15 cellular contexts compared by ENCODE assay signal in the genomic region with DNA sequence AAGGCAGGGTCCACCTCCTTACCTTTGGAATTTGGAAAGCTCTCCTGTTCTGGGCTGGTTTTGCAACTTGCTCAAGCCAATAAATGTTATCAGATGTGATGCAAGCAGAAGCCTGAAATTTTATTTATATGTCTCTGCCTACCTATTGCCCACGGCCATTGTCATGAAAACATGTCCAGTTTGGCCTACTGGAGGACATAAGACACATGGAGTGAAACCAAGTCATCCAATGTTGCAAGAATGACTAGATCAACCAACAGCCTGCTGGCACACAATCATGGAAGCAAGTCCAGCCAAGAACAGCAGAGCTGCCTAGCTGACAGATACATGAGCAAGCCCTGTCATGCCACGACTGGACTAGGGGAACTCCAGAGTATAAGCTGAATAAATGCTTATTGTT. TPM values are rescaled to one million over a fixed set of nuclear protein-coding genes. Genes with fewer than 3 reads are reported as not detected.
A peak's percentile ranks its signal among the peaks of the same experiment; 100 is the strongest.
DNase-seq lines count a peak whose midpoint lies in the region; FAIRE-seq and TF ChIP-seq lines count a peak whose summit lies in the region.
"Had no signal": no experiment of that assay in that cellular context is flagged by ENCODE, and none has a peak within 500 bp of the region (broad histone marks: within the 10 kb centered on the region; RNA-seq: fewer than 3 reads in every experiment).

No MANE protein-coding gene starts in this region.

- H3K9me3 ChIP-seq in keratinocyte (ENCODE audit: control insufficient read depth, low read depth, low read length) (no peaks in the 10 kb centered on the region), smooth muscle cell (replicated peaks; ENCODE audit: low read depth) (no peaks in the 10 kb centered on the region)
- H3K9me3 ChIP-seq: psoas muscle, SJCRH30 had no signal

- H3K36me3 ChIP-seq in keratinocyte (ENCODE audit: control insufficient read depth in 2 of 2, extremely low read depth in 1 of 2, insufficient read depth in 2 of 2, low read length in 2 of 2): no peaks in the 10 kb centered on the region
- no peaks in the 10 kb centered on the region for H3K36me3 ChIP-seq in smooth muscle cell (ENCODE audit: low read depth)
- H3K36me3 ChIP-seq: cardiac muscle cell, SJCRH30 had no signal

- no peaks in the 10 kb centered on the region for H3K9me1 ChIP-seq in keratinocyte (ENCODE audit: control insufficient read depth, extremely low read depth, insufficient read depth, low read length)

- H3K27me3 ChIP-seq in keratinocyte (ENCODE audit: control insufficient read depth, extremely low read depth, insufficient read depth, low read length) (no peaks in the 10 kb centered on the region), smooth muscle cell (ENCODE audit: low read depth) (no peaks in the 10 kb centered on the region)
- H3K27me3 ChIP-seq: cardiac muscle cell, SJCRH30 had no signal

- H3K79me2 ChIP-seq in keratinocyte (ENCODE audit: control insufficient read depth, insufficient read depth, low read length) (no peaks in the 10 kb centered on the region), smooth muscle cell (ENCODE audit: low read depth) (no peaks in the 10 kb centered on the region)

- DNase-seq in AG08396 (ENCODE audit: low spot score) (peak; percentile 25), M059J (ENCODE audit: low read depth) (peak; percentile 14), choroid plexus epithelial cell (ENCODE audit: low read depth) (peak; percentile 16), keratinocyte (ENCODE audit: low read depth, low spot score) (peak; percentile 98), dermis blood vessel endothelial cell (no peak), smooth muscle cell (lab: John Stamatoyannopoulos, UW; ENCODE audit: unreplicated experiment) (no peak), ACHN (no peak)
- DNase-seq in activated CD8-positive, alpha-beta memory T cell treated with anti-CD3 and anti-CD28 coated beads, Interleukin-2, amount 50 U/mL, for 48 hours: no peak
- DNase-seq: activated naive CD4-positive, alpha-beta T cell treated with anti-CD3 and anti-CD28 coated beads, Interleukin-2, amount 50 U/mL, for 16 hours; effector CD8-positive, alpha-beta T cell; GOT3; psoas muscle; stimulated activated naive CD4-positive, alpha-beta T cell had no signal

- H3K4me2 ChIP-seq in keratinocyte (ENCODE audit: control insufficient read depth, extremely low read depth, insufficient read depth, low read depth, low read length) (peak overlapping the region; percentile 73), smooth muscle cell (no peak overlapping the region)

- H4K20me1 ChIP-seq in keratinocyte (ENCODE audit: control insufficient read depth, extremely low read depth, insufficient read depth, low read length) (no peaks in the 10 kb centered on the region), smooth muscle cell (ENCODE audit: low read depth) (no peaks in the 10 kb centered on the region)

- H2AFZ ChIP-seq in keratinocyte (ENCODE audit: control insufficient read depth, low read length): no peak overlapping the region
- no peak overlapping the region for H2AFZ ChIP-seq in smooth muscle cell (ENCODE audit: low read depth)

- H3K4me1 ChIP-seq in keratinocyte (ENCODE audit: control insufficient read depth, extremely low read depth, insufficient read depth, low read length) (peaks cover 21% of the 10 kb centered on the region), smooth muscle cell (ENCODE audit: low read depth) (no peaks in the 10 kb centered on the region)
- H3K4me1 ChIP-seq: psoas muscle, SJCRH30 had no signal

- dilution Hi-C loops in keratinocyte (cut with MboI; ENCODE audit: extremely low pct_ligation_motif_present, low sequenced_read_pairs): no loop called here

- H3K4me3 ChIP-seq in choroid plexus epithelial cell (ENCODE audit: low read depth, low read length): no peak overlapping the region
- H3K4me3 ChIP-seq in keratinocyte (ENCODE audit: control insufficient read depth in 2 of 3, extremely low read depth in 1 of 3, insufficient read depth in 2 of 3, low read depth in 1 of 3, low read length in 3 of 3): peak overlapping the region in 2 of 3 experiments; percentile 0 to 1
- no peak overlapping the region for H3K4me3 ChIP-seq in smooth muscle cell
- H3K4me3 ChIP-seq: cardiac muscle cell, psoas muscle, SJCRH30 had no signal

- in situ Hi-C loops in ACHN (cut with HindIII; ENCODE audit: low pct_ligation_motif_present, low pct_unique_long_range_greater_than_20kb, low sequenced_read_pairs): no loop called here

- no peaks in the 10 kb centered on the region for H3F3A ChIP-seq in smooth muscle cell (ENCODE audit: low read depth)

- H3K9ac ChIP-seq in keratinocyte (ENCODE audit: control insufficient read depth, extremely low read depth, insufficient read depth, low read length): peak overlapping the region; percentile 29
- H3K9ac ChIP-seq in smooth muscle cell (ENCODE audit: low read depth): no peak overlapping the region

- H3K27ac ChIP-seq in keratinocyte (ENCODE audit: control insufficient read depth, insufficient read depth, low read length) (peak overlapping the region; percentile 79), smooth muscle cell (ENCODE audit: low read depth) (no peak overlapping the region)
- H3K27ac ChIP-seq: cardiac muscle cell, psoas muscle, SJCRH30 had no signal

- 73% methylated on average over 2 of the region's 2 CpGs for WGBS in smooth muscle cell (ENCODE audit: low lambda C conversion rate)

- TF ChIP-seq CTCF in choroid plexus epithelial cell (conservative IDR thresholded peaks at IDR 0.05; ENCODE audit: low read depth, low read length) (no peak), keratinocyte (optimal IDR thresholded peaks at IDR 0.05 in 1 of 3, IDR thresholded peaks at IDR 0.05 in 1 of 3, conservative IDR thresholded peaks at IDR 0.05 in 1 of 3; ENCODE audit: extremely low read depth in 1 of 3, insufficient read depth in 2 of 3, low read length in 3 of 3) (no peak), smooth muscle cell (IDR thresholded peaks at IDR 0.05; ENCODE audit: borderline replicate concordance, insufficient read depth, poor library complexity, severe bottlenecking) (no peak)

- peak; percentile 100 for FAIRE-seq in keratinocyte (lab: Jason Lieb, UNC)

RNA-seq across cellular contexts. Expression of gene IRAK1BP1, which starts 56.7 kb away (rescaled TPM):
- 2.2 and 5.0 TPM in 2 replicates for total RNA-seq in M059J (2014; rRNA removed; shearing (Covaris generic))
- polyA plus RNA-seq in keratinocyte: 1.8 to 3.8 TPM (median 3.4 TPM) in 3 replicates
- polyA plus RNA-seq in keratinocyte (2011; ENCODE audit: low read depth): 1.3 TPM
- polyA plus RNA-seq in keratinocyte (2011; cell fraction: cytosol; rRNA removed): 1.9 and 4.0 TPM in 2 replicates
- 2.5 TPM in 2 replicates for polyA plus RNA-seq in keratinocyte (2011; cell fraction: nucleus; rRNA removed)
- 2.0 and 2.1 TPM in 2 replicates for polyA plus RNA-seq in keratinocyte (2012; ENCODE audit: low replicate concordance)
- 1.1 to 5.4 TPM (median 2.7 TPM) in 3 replicates for polyA minus RNA-seq in keratinocyte
- polyA minus RNA-seq in keratinocyte (2011; cell fraction: cytosol; rRNA and poly(A)+ RNA removed): 5.4 TPM
- 3.1 and 5.0 TPM in 2 replicates for polyA minus RNA-seq in keratinocyte (2011; cell fraction: nucleus; rRNA and poly(A)+ RNA removed)
- 2.7 and 3.3 TPM in 2 replicates for total RNA-seq in dermis blood vessel endothelial cell
- total RNA-seq in smooth muscle cell: 1.3 and 1.7 TPM in 2 replicates
- polyA plus RNA-seq in smooth muscle cell: 1.8 and 2.3 TPM in 2 replicates

Comparison
In these comparisons a context has a peak if more than half of its experiments do, and no peak if none do; other contexts are left out.
1. DNase-seq: peak in AG08396 (single experiment), M059J (single experiment), choroid plexus epithelial cell (single experiment) and keratinocyte (single experiment); none in dermis blood vessel endothelial cell (single experiment), smooth muscle cell (single experiment), activated CD8-positive, alpha-beta memory T cell treated with anti-CD3 and anti-CD28 coated beads, Interleukin-2, amount 50 U/mL, for 48 hours (single experiment) and ACHN (single experiment).
2. H3K4me3 ChIP-seq: peak in keratinocyte (2 of 3); none in choroid plexus epithelial cell (single experiment) and smooth muscle cell (single experiment).